ENCODE assay signal across 8 cellular contexts in genomic region chr18:12408247-12408869, GRCh38. TPM values are rescaled to one million over a fixed set of nuclear protein-coding genes. Genes with fewer than 3 reads are reported as not detected.
DNase-seq lines count a peak whose midpoint lies in the region; ATAC-seq and TF ChIP-seq lines count a peak whose summit lies in the region.

No MANE protein-coding gene starts in this region.

- no peak overlapping the region for H3K27ac Mint-ChIP-seq in natural killer cell treated with Interleukin-12 subunit alpha and Interleukin-12 subunit beta and Interleukin-15 and Interleukin-18, amount 100 ng/mL, for 72 hours

- H3K36me3 Mint-ChIP-seq in natural killer cell treated with Interleukin-12 subunit alpha and Interleukin-12 subunit beta and Interleukin-15 and Interleukin-18, amount 100 ng/mL, for 72 hours = no peaks in the 10 kb centered on the region

- H3K27ac ChIP-seq in C4-2B (peak overlapping the region; percentile 85), RWPE1 (peak overlapping the region; percentile 84)

- peak overlapping the region; percentile 57 for H3K4me3 ChIP-seq in epithelial cell of esophagus (ENCODE audit: low read length)

- POLR2A ChIA-PET in RWPE1 (lab: Yijun Ruan, JAX; ENCODE audit: low non-redundant PET) = no interaction called here

- peaks cover 21 to 29% of the 10 kb centered on the region in 2 donors for H3K27me3 Mint-ChIP-seq in natural killer cell treated with Interleukin-12 subunit alpha and Interleukin-12 subunit beta and Interleukin-15 and Interleukin-18, amount 100 ng/mL, for 72 hours

- TF ChIP-seq CTCF in C4-2B (conservative IDR thresholded peaks at IDR 0.05) (no peak), RWPE1 (conservative IDR thresholded peaks at IDR 0.05; ENCODE audit: low read depth) (no peak), epithelial cell of esophagus (IDR thresholded peaks at IDR 0.05; ENCODE audit: insufficient read depth, low read depth, low read length, missing control alignments) (no peak)

- H3K9me3 Mint-ChIP-seq in natural killer cell treated with Interleukin-12 subunit alpha and Interleukin-12 subunit beta and Interleukin-15 and Interleukin-18, amount 100 ng/mL, for 72 hours = no peaks in the 10 kb centered on the region

- DNase-seq in RWPE1 (ENCODE audit: low spot score) (no peak), epithelial cell of esophagus (ENCODE audit: low read depth) (peak; percentile 24)
- no peak for DNase-seq in natural killer cell treated with Interleukin-12 subunit alpha and Interleukin-12 subunit beta and Interleukin-15 and Interleukin-18, amount 100 ng/mL, for 72 hours (ENCODE audit: low spot score)

- peak overlapping the region; percentile 65 for H3K4me3 Mint-ChIP-seq in natural killer cell treated with Interleukin-12 subunit alpha and Interleukin-12 subunit beta and Interleukin-15 and Interleukin-18, amount 100 ng/mL, for 72 hours

- CTCF ChIA-PET in RWPE1 (lab: Yijun Ruan, JAX) = interaction anchor here (0.5 to 0.6 kb wide), 2 partner anchors 12 to 251 kb away, joined by 3 to 4 read pairs; no protein-coding TSS in a partner anchor

- H3K4me1 Mint-ChIP-seq in natural killer cell treated with Interleukin-12 subunit alpha and Interleukin-12 subunit beta and Interleukin-15 and Interleukin-18, amount 100 ng/mL, for 72 hours (ENCODE audit: low read depth in 2 of 2) = peaks cover 0 to 8% of the 10 kb centered on the region in 2 donors

- ATAC-seq in GM21717 (IDR thresholded peaks at IDR 0.05; ENCODE audit: unreplicated experiment) = peak; percentile 27
- no peak for ATAC-seq in natural killer cell treated with Interleukin-12 subunit alpha and Interleukin-12 subunit beta and Interleukin-15 and Interleukin-18, amount 100 ng/mL, for 72 hours
- no peak for ATAC-seq in HG03095 (IDR thresholded peaks at IDR 0.05; ENCODE audit: unreplicated experiment)
- no peak for ATAC-seq in GM18868 (IDR thresholded peaks at IDR 0.05; ENCODE audit: unreplicated experiment)
- no peak for ATAC-seq in activated CD4-positive, CD25-positive, alpha-beta regulatory T cell treated with anti-CD3 and anti-CD28 coated beads, Interleukin-2, amount 50 U/mL, for 24 hours

RNA-seq across cellular contexts. Expression of gene PRELID3A, which starts 0.6 kb away (rescaled TPM):
- 1 to 10 TPM in 1 of 2 donors, under 1 TPM in 1; 0.78 to 3.2 TPM for total RNA-seq in natural killer cell treated with Interleukin-12 subunit alpha and Interleukin-12 subunit beta and Interleukin-15 and Interleukin-18, amount 100 ng/mL, for 72 hours

RNA-seq across cellular contexts. Expression of gene AFG3L2, which starts 31.3 kb away (rescaled TPM):
- 10 to 100 TPM; 45.1 to 74.1 TPM for total RNA-seq in natural killer cell treated with Interleukin-12 subunit alpha and Interleukin-12 subunit beta and Interleukin-15 and Interleukin-18, amount 100 ng/mL, for 72 hours
